In the genomic region with DNA sequence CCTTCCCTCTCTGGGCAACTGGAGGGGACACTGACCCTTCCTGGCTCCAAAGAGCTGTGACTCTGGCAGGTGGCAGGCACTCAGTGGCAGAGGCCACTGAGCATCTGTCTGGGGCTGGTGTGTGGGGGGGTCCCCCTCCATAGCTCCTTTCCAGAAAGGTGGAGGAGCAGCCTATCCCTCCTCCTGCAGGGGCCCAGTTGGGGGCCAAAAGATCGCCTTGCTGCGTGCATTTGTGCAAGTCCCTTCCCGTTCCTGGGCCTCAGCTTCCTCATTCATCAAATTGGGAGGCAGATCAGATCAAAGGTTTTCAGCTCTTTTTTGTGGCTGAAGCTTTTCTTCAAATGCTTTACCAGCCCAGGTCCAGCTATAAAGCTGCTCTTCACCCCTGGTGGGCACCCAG, we compare ENCODE assay signal across 14 cellular contexts.
"Had no signal": no experiment of that assay in that cellular context is flagged by ENCODE, and none has a peak within 500 bp of the region (broad histone marks: within the 10 kb centered on the region; RNA-seq: fewer than 3 reads in every experiment).

No MANE protein-coding gene starts in this region.

- H3K36me3 ChIP-seq: brain microvascular endothelial cell, gastroesophageal sphincter, left lung, pancreas, thyroid gland, vagina had no signal

- H3K4me3 ChIP-seq: gastroesophageal sphincter, left lung, pancreas, thyroid gland, vagina had no signal

- FAIRE-seq: pancreas, TTC549 had no signal

- H3K9me3 ChIP-seq: gastroesophageal sphincter, left lung, pancreas, thyroid gland, vagina had no signal

- H3K27me3 Mint-ChIP-seq: activated naive CD8-positive, alpha-beta T cell had no signal

- H3K27ac ChIP-seq: brain microvascular endothelial cell, pancreas, thyroid gland, vagina had no signal

- H3K27ac Mint-ChIP-seq: activated naive CD8-positive, alpha-beta T cell had no signal

- H3K36me3 Mint-ChIP-seq: activated naive CD8-positive, alpha-beta T cell had no signal

- H3K27me3 ChIP-seq: pancreas, thyroid gland, vagina had no signal

- H3K9me3 Mint-ChIP-seq: effector memory CD8-positive, alpha-beta T cell had no signal

- H3K4me3 Mint-ChIP-seq: activated naive CD8-positive, alpha-beta T cell had no signal

- ATAC-seq: activated CD4-positive, CD25-positive, alpha-beta regulatory T cell treated with anti-CD3 and anti-CD28 coated beads, Interleukin-2, amount 50 U/mL, for 24 hours; effector memory CD8-positive, alpha-beta T cell; gastroesophageal sphincter; left lung; pancreas had no signal

- DNase-seq: activated effector memory CD4-positive, alpha-beta T cell treated with anti-CD3 and anti-CD28 coated beads, Interleukin-2, amount 50 U/mL, for 16 hours; activated T-cell treated with anti-CD3 and anti-CD28 coated beads, Interleukin-2, amount 50 U/mL, for 1 hour; brain microvascular endothelial cell; effector memory CD8-positive, alpha-beta T cell; islet precursor cell; mesendoderm; thyroid gland had no signal
